23 cellular contexts compared by ENCODE assay signal in the genomic region with DNA sequence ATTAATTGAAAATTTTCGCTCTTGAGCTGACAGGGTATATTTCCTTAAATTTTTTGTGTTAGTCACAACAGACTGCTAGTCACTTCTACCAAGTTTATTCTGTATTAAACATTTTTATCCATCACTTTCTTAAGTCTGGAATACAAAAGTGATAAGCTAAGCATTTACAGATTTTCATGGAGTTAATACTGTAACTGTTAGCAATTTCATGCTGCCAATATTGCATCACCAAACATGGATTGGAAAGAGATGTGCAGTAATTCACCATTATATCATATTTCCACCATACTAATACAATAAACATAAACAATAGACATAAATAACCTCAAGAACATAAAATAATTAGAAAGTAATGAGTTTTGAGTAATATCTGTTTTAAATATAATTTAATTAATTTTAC.
DNase-seq lines count a peak whose midpoint lies in the region; ATAC-seq, FAIRE-seq and TF ChIP-seq lines count a peak whose summit lies in the region.
"Had no signal": no experiment of that assay in that cellular context is flagged by ENCODE, and none has a peak within 500 bp of the region (broad histone marks: within the 10 kb centered on the region; RNA-seq: fewer than 3 reads in every experiment).

No MANE protein-coding gene starts in this region.

- H2AK5ac ChIP-seq in IMR-90 (ENCODE audit: low read depth, low read length), result no peak overlapping the region

- H3K4me1 ChIP-seq in IMR-90 (ENCODE audit: control insufficient read depth, insufficient read depth, low read length), result no peaks in the 10 kb centered on the region; the same call in 1 of the 2 replicates
- H3K4me1 ChIP-seq in pancreas, result no peaks in the 10 kb centered on the region
- no peaks in the 10 kb centered on the region for H3K4me1 ChIP-seq in smooth muscle cell (ENCODE audit: low read depth)
- H3K4me1 ChIP-seq: BLaER1 had no signal

- no peak overlapping the region for H4K91ac ChIP-seq in IMR-90 (ENCODE audit: insufficient read depth, low read depth, low read length)

- H3K14ac ChIP-seq in IMR-90 (replicated peaks; ENCODE audit: low read depth, low read length), result no peak overlapping the region

- no CpG with 5 or more reads among the region's 1 CpG for WGBS in IMR-90 (ENCODE audit: extremely low coverage in 2 of 2, insufficient read length in 1 of 2), 2 experiments
- 83 to 98% methylated on average over 1 of the region's 1 CpG for WGBS in pancreas, 2 donors
- WGBS in smooth muscle cell (ENCODE audit: low lambda C conversion rate), result 94% methylated on average over 1 of the region's 1 CpG

- H3K9me3 ChIP-seq in IMR-90 (ENCODE audit: control insufficient read depth, insufficient read depth, low read length) (no peaks in the 10 kb centered on the region; the same call in 1 of the 2 replicates), pancreas (no peaks in the 10 kb centered on the region), smooth muscle cell (replicated peaks; ENCODE audit: low read depth) (no peaks in the 10 kb centered on the region)
- H3K9me3 ChIP-seq: BE2C, BLaER1 had no signal

- no peak for TF ChIP-seq RAD21 in IMR-90 (IDR thresholded peaks at IDR 0.05; ENCODE audit: low read length)

- no peak overlapping the region for H2BK20ac ChIP-seq in IMR-90 (ENCODE audit: low read depth, low read length)

- H2AK9ac ChIP-seq in IMR-90 (replicated peaks; ENCODE audit: low read depth, low read length, poor library complexity), result no peak overlapping the region

- H3K36me3 ChIP-seq in IMR-90 (ENCODE audit: control insufficient read depth, insufficient read depth, low read length) (no peaks in the 10 kb centered on the region), pancreas (no peaks in the 10 kb centered on the region), smooth muscle cell (ENCODE audit: low read depth) (no peaks in the 10 kb centered on the region)
- H3K36me3 ChIP-seq: BE2C, BLaER1 had no signal

- POLR2A ChIA-PET in IMR-90 (lab: Charles Lee; ENCODE audit: unreplicated experiment), result no interaction called here

- H4K5ac ChIP-seq in IMR-90 (ENCODE audit: low read depth, low read length), result no peak overlapping the region

- H2BK120ac ChIP-seq in IMR-90 (ENCODE audit: low read depth, low read length), result no peak overlapping the region

- no peak overlapping the region for H4K8ac ChIP-seq in IMR-90 (ENCODE audit: low read depth in 2 of 2, low read length in 2 of 2)

- no peaks in the 10 kb centered on the region for H3K9me1 ChIP-seq in IMR-90 (ENCODE audit: insufficient read depth, low read length)

- no peaks in the 10 kb centered on the region for H4K20me1 ChIP-seq in IMR-90 (ENCODE audit: insufficient read depth, low read length)
- no peaks in the 10 kb centered on the region for H4K20me1 ChIP-seq in smooth muscle cell (ENCODE audit: low read depth)
- H4K20me1 ChIP-seq: BLaER1 had no signal

- no peak overlapping the region for H3K56ac ChIP-seq in IMR-90 (ENCODE audit: extremely low read depth, insufficient read depth, low read length)

- intact Hi-C loops in IMR-90 (cut with micrococcal nuclease) (no loop called here), pancreas (cut with DNase I) (no loop called here)

- H2AFZ ChIP-seq in IMR-90 (replicated peaks; ENCODE audit: low read length, poor library complexity) (no peak overlapping the region), smooth muscle cell (ENCODE audit: low read depth) (no peak overlapping the region)

- H3K18ac ChIP-seq in IMR-90 (ENCODE audit: low read depth, low read length), result no peak overlapping the region

- no peaks in the 10 kb centered on the region for H3K79me1 ChIP-seq in IMR-90 (ENCODE audit: low read depth in 1 of 2, low read length in 2 of 2)

- H3K4me3 ChIP-seq in IMR-90 (ENCODE audit: insufficient read depth, low read depth, low read length) (no peak overlapping the region), pancreas (no peak overlapping the region), smooth muscle cell (no peak overlapping the region)
- H3K4me3 ChIP-seq: BLaER1 had no signal

- H3K27me3 ChIP-seq in IMR-90 (ENCODE audit: control insufficient read depth, insufficient read depth, low read length) (no peaks in the 10 kb centered on the region), pancreas (no peaks in the 10 kb centered on the region), smooth muscle cell (ENCODE audit: low read depth) (no peaks in the 10 kb centered on the region)
- H3K27me3 ChIP-seq: BE2C, BLaER1 had no signal

- H3K4ac ChIP-seq in IMR-90 (ENCODE audit: low read depth, low read length), result no peak overlapping the region

- no peak overlapping the region for H3K4me2 ChIP-seq in IMR-90 (ENCODE audit: low read depth, low read length)
- no peak overlapping the region for H3K4me2 ChIP-seq in smooth muscle cell
- H3K4me2 ChIP-seq: BLaER1 had no signal

- DNase-seq in IMR-90, result no peak
- no peak for DNase-seq in pancreas
- no peak for DNase-seq in smooth muscle cell (lab: John Stamatoyannopoulos, UW; ENCODE audit: unreplicated experiment)
- no peak for DNase-seq in activated naive CD4-positive, alpha-beta T cell treated with anti-CD3 and anti-CD28 coated beads, Interleukin-2, amount 50 U/mL, for 16 hours
- DNase-seq: 8988T; ACHN; BE2C; C1 segment of cervical spinal cord; CD4-positive, alpha-beta memory T cell; CD4-positive, CD25-positive, alpha-beta regulatory T cell; CD8-positive, alpha-beta memory T cell; COR-L47; DMS 273 treated with DMSO at 0.1 percent for 48 hours; DMS153; DMS53; DMS79; DND-41; EL; GF-D8 had no signal

- peak; percentile 71 for FAIRE-seq in G401.6 (lab: Jason Lieb, UNC)
- FAIRE-seq in pancreas (lab: Jason Lieb, UNC), result peak; percentile 5
- FAIRE-seq: GM12891, GM19239 had no signal

- H3K9ac ChIP-seq in IMR-90 (ENCODE audit: low read depth, low read length) (no peak overlapping the region), smooth muscle cell (ENCODE audit: low read depth) (no peak overlapping the region)
- H3K9ac ChIP-seq: BLaER1 had no signal

- in situ Hi-C loops in IMR-90 (cut with MboI; ENCODE audit: low sequenced_read_pairs), result no loop called here

- H3K27ac ChIP-seq in IMR-90 (ENCODE audit: insufficient read depth, low read length) (no peak overlapping the region), pancreas (no peak overlapping the region), smooth muscle cell (ENCODE audit: low read depth) (no peak overlapping the region)
- H3K27ac ChIP-seq: BLaER1 had no signal

- no peak for TF ChIP-seq POLR2A in IMR-90 (IDR thresholded peaks at IDR 0.05; ENCODE audit: low read depth, low read length)

- ATAC-seq in IMR-90 (ENCODE audit: low read depth), result no peak
- ATAC-seq in pancreas, result no peak

- dilution Hi-C loops in IMR-90 (cut with HindIII; ENCODE audit: low sequenced_read_pairs, unreplicated experiment), result no loop called here

- no peaks in the 10 kb centered on the region for H3K79me2 ChIP-seq in smooth muscle cell (ENCODE audit: low read depth)

- BruUV-seq in IMR-90 (replicated peaks; lab: Mats Ljungman, UMichigan), result no TSS peak

- H2BK15ac ChIP-seq in IMR-90 (ENCODE audit: low read depth, low read length), result no peak overlapping the region

- H3K23ac ChIP-seq in IMR-90 (ENCODE audit: low read depth, low read length), result no peak overlapping the region

- no peak overlapping the region for H2BK5ac ChIP-seq in IMR-90 (ENCODE audit: low read depth, low read length, poor library complexity, severe bottlenecking)

- TF ChIP-seq CTCF in IMR-90 (conservative IDR thresholded peaks at IDR 0.05; ENCODE audit: low read depth, low read length) (no peak), pancreas (IDR thresholded peaks at IDR 0.05) (no peak), smooth muscle cell (IDR thresholded peaks at IDR 0.05; ENCODE audit: borderline replicate concordance, insufficient read depth, poor library complexity, severe bottlenecking) (no peak)

- no peaks in the 10 kb centered on the region for H3F3A ChIP-seq in smooth muscle cell (ENCODE audit: low read depth)

- CTCF ChIA-PET in IMR-90 (lab: Yijun Ruan, JAX), result interaction anchor here (1.4 kb wide), 1 partner anchor 10 kb away, joined by 4 read pairs; no protein-coding TSS in a partner anchor

TF ChIP-seq in IMR-90, 13 proteins besides CTCF, POLR2A, EP300 and RAD21:
- TF ChIP-seq FOS (IDR thresholded peaks at IDR 0.05; ENCODE audit: low read depth, low read length) (no peak), CEBPB (IDR thresholded peaks at IDR 0.05; ENCODE audit: low read depth, low read length) (peak; percentile 60), MXI1 (IDR thresholded peaks at IDR 0.05; ENCODE audit: borderline replicate concordance, low read depth, low read length) (no peak), MAZ (IDR thresholded peaks at IDR 0.05; ENCODE audit: borderline replicate concordance, low read depth, low read length) (no peak), MAFK (IDR thresholded peaks at IDR 0.05; ENCODE audit: low read depth, low read length) (0 out of 2 replicates have a peak, but pooled peaks have one; percentile 12), SMC3 (IDR thresholded peaks at IDR 0.05; ENCODE audit: low read depth, low read length) (no peak), RFX5 (IDR thresholded peaks at IDR 0.05; ENCODE audit: low read depth, low read length) (no peak), BHLHE40 (IDR thresholded peaks at IDR 0.05; ENCODE audit: low read depth, low read length) (no peak), RCOR1 (IDR thresholded peaks at IDR 0.05; ENCODE audit: insufficient replicate concordance, low read length) (no peak)
